In the genomic region with DNA sequence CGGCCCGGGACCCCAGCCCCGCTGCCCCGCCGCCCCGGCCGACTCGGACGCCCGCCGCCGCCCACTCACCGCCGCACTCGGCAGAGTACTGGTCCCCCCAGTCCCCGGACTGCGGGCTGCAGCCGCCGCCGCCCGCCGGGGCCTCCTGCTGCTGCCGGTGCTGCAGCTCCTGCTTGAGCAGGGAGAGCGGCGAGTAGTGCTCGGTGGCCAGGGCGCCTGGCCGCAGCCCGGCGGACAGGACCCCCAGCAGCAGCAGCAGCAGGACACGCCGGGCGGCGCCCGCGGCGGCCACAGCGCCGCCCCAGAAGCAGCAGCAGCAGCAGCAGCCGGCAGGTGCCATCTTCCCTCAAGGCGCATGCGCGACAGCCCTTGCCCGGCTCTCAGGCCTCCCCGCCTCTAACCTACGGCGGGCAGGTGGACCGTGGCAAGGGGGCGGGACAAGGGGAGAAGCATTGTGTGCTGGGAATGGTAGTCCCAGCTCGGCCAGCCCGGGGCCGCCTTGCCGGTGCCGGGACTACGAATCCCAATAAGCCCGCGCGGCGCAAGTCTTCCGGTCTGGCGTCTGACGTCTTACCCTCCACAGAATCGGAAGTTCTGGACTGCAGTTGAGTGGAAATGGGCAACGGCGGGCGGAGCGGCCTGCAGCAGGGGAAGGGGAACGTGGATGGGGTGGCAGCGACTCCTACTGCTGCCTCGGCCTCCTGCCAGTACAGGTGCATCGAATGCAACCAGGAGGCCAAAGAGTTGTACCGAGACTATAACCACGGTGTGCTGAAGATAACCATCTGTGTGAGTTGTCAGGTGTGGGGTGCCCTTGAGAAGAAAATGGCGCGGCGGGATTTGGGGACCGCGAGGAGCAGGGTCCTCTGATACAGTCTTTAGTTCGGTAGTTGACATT, we compare ENCODE assay signal across 8 cellular contexts. TPM values are rescaled to one million over a fixed set of nuclear protein-coding genes. Genes with fewer than 3 reads are reported as not detected.
DNase-seq lines count a peak whose midpoint lies in the region; ATAC-seq, FAIRE-seq and TF ChIP-seq lines count a peak whose summit lies in the region.

A gene (plus strand): TSS at position 604 of the 898 bp plus-strand sequence. CDS start 12 bp downstream, at position 616.
A gene with protein sequence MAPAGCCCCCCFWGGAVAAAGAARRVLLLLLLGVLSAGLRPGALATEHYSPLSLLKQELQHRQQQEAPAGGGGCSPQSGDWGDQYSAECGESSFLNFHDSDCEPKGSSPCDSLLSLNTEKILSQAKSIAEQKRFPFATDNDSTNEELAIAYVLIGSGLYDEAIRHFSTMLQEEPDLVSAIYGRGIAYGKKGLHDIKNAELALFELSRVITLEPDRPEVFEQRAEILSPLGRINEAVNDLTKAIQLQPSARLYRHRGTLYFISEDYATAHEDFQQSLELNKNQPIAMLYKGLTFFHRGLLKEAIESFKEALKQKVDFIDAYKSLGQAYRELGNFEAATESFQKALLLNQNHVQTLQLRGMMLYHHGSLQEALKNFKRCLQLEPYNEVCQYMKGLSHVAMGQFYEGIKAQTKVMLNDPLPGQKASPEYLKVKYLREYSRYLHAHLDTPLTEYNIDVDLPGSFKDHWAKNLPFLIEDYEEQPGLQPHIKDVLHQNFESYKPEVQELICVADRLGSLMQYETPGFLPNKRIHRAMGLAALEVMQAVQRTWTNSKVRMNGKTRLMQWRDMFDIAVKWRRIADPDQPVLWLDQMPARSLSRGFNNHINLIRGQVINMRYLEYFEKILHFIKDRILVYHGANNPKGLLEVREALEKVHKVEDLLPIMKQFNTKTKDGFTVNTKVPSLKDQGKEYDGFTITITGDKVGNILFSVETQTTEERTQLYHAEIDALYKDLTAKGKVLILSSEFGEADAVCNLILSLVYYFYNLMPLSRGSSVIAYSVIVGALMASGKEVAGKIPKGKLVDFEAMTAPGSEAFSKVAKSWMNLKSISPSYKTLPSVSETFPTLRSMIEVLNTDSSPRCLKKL (minus strand): TSS at position 371 of the 898 bp plus-strand sequence. CDS start 31 bp downstream, at position 340.

- no peak for FAIRE-seq in frontal cortex (lab: Jason Lieb, UNC)

- CTCF ChIA-PET in GM10248 (lab: Yijun Ruan, JAX), result interaction anchor here (1.0 to 1.9 kb wide), 9 partner anchors 10 to 60 kb away, joined by 3 to 10 read pairs (median 4); no protein-coding TSS in a partner anchor
- CTCF ChIA-PET in activated naive CD4-positive, alpha-beta T cell treated with anti-CD3 and anti-CD28 coated beads, Interleukin-2, amount 10 ng/mL, durations not matched to agents 7 days and 5 days (lab: Charles Lee), result interaction anchor here (0.9 to 1.0 kb wide), 2 partner anchors 62 to 336 kb away, joined by 3 read pairs; a partner anchor contains a TSS

- peak; percentile 92 for ATAC-seq in HG02571 (IDR thresholded peaks at IDR 0.05; ENCODE audit: unreplicated experiment)

- H3K9me3 ChIP-seq in SK-N-MC (ENCODE audit: low read depth, low read length) (no peaks in the 10 kb centered on the region), neutrophil (no peaks in the 10 kb centered on the region)

- peak; percentile 90 for TF ChIP-seq POLR2A in NB4 (IDR thresholded peaks at IDR 0.05; ENCODE audit: extremely low read depth, insufficient read length)

- TF ChIP-seq CTCF in GM10248 (IDR thresholded peaks at IDR 0.05; ENCODE audit: control extremely low read depth, extremely low read depth, low read depth, missing control alignments), result peak; percentile 53
- TF ChIP-seq CTCF in NB4 (IDR thresholded peaks at IDR 0.05; ENCODE audit: low read depth, low read length), result peak; percentile 44
- peak; percentile 91 for TF ChIP-seq CTCF in neutrophil (IDR thresholded peaks at IDR 0.05)

- H3K4me1 Mint-ChIP-seq in activated naive CD4-positive, alpha-beta T cell treated with anti-CD3 and anti-CD28 coated beads, Interleukin-2, amount 10 ng/mL, durations not matched to agents 7 days and 5 days, result peaks cover 41% of the 10 kb centered on the region

- H3K9ac ChIP-seq in SK-N-MC (ENCODE audit: insufficient read length), result peak within 1 kb of the TSS; percentile 82

- H3K36me3 Mint-ChIP-seq in activated naive CD4-positive, alpha-beta T cell treated with anti-CD3 and anti-CD28 coated beads, Interleukin-2, amount 10 ng/mL, durations not matched to agents 7 days and 5 days, result peaks cover 30% of the 10 kb centered on the region

- H3K27ac Mint-ChIP-seq in activated naive CD4-positive, alpha-beta T cell treated with anti-CD3 and anti-CD28 coated beads, Interleukin-2, amount 10 ng/mL, durations not matched to agents 7 days and 5 days, result peak within 1 kb of the TSS; percentile 98

- peaks cover 26% of the 10 kb centered on the region for H3K36me3 ChIP-seq in SK-N-MC (ENCODE audit: insufficient read depth, low read length)
- peaks cover 4% of the 10 kb centered on the region for H3K36me3 ChIP-seq in neutrophil

- H3K27ac ChIP-seq in SK-N-MC (no peak within 1 kb of the TSS), neutrophil (peak within 1 kb of the TSS; percentile 80), substantia nigra (ENCODE audit: low read depth, low read length, poor library complexity, severe bottlenecking) (peak within 1 kb of the TSS; percentile 71)

- no peaks in the 10 kb centered on the region for H3K27me3 Mint-ChIP-seq in activated naive CD4-positive, alpha-beta T cell treated with anti-CD3 and anti-CD28 coated beads, Interleukin-2, amount 10 ng/mL, durations not matched to agents 7 days and 5 days

- H3K4me3 ChIP-seq in NB4 (ENCODE audit: low read depth, low read length) (peak within 1 kb of the TSS; percentile 86), SK-N-MC (peak within 1 kb of the TSS; percentile 95), neutrophil (ENCODE audit: low read depth in 1 of 2, low read length in 1 of 2) (peak within 1 kb of the TSS; percentile 68 to 69)

- peak within 1 kb of the TSS; percentile 94 for H3K4me3 Mint-ChIP-seq in activated naive CD4-positive, alpha-beta T cell treated with anti-CD3 and anti-CD28 coated beads, Interleukin-2, amount 10 ng/mL, durations not matched to agents 7 days and 5 days

- no peaks in the 10 kb centered on the region for H3K9me3 Mint-ChIP-seq in activated naive CD4-positive, alpha-beta T cell treated with anti-CD3 and anti-CD28 coated beads, Interleukin-2, amount 10 ng/mL, durations not matched to agents 7 days and 5 days

- DNase-seq in GM10248 (ENCODE audit: extremely low spot score), result peak; percentile 98
- DNase-seq in NB4 (ENCODE audit: low read depth), result peak; percentile 99
- peak; percentile 59 for DNase-seq in SK-N-MC (ENCODE audit: low read depth, low spot score)
- peak; percentile 98 for DNase-seq in activated naive CD4-positive, alpha-beta T cell treated with anti-CD3 and anti-CD28 coated beads, Interleukin-2, amount 10 ng/mL, durations not matched to agents 7 days and 5 days
- DNase-seq in frontal cortex (ENCODE audit: low spot score in 2 of 2), result peak; percentile 97 to 98
- peak; percentile 73 to 100 (median 98) for DNase-seq in substantia nigra (lab: John Stamatoyannopoulos, UW)

- POLR2A ChIA-PET in GM10248 (lab: Yijun Ruan, JAX), result no interaction called here

- H3K27me3 ChIP-seq in neutrophil, result no peaks in the 10 kb centered on the region

- H3K4me1 ChIP-seq in neutrophil (ENCODE audit: control insufficient read depth in 1 of 2, insufficient read depth in 1 of 2, low read depth in 1 of 2, low read length in 1 of 2), result peaks cover 35 to 37% of the 10 kb centered on the region in 2 experiments

RNA-seq across cellular contexts. Expression of the first gene that starts in this region (rescaled TPM):
- total RNA-seq in frontal cortex, result 21.2 TPM

RNA-seq across cellular contexts. Expression of the second gene that starts in this region (rescaled TPM):
- total RNA-seq in frontal cortex, result 64.8 TPM
